In the genomic region with DNA sequence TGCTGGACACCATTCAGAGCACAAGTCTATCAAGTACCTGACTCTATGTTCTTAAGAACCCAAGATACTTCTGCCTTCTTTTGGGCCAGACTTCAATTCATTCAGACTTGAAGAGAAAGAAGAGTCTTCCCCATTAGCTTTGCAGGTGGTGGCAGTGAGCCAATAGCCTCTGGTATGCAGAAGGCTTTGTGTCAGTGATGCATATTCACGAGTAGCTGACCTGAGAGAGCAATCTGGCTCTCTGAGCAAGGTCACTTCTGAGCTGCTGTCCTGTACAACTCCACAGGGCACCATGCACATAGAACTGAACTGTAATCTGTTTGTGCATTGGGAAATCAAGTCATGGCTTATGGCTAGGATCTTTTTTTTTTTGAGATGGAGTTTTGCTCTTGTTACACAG, we compare ENCODE assay signal across 2 cellular contexts.
A peak's percentile ranks its signal among the peaks of the same experiment; 100 is the strongest.
TF ChIP-seq lines count a peak whose summit lies in the region.

No MANE protein-coding gene starts in this region.

TF ChIP-seq in Ishikawa, 13 proteins besides CTCF, POLR2A, EP300 and RAD21:
- TF ChIP-seq ZBTB7A (IDR thresholded peaks at IDR 0.05; ENCODE audit: low read depth) (no peak), NFIC (IDR thresholded peaks at IDR 0.05) (peak; percentile 30; the same call in 1 of the 2 replicates)

TF ChIP-seq in GM12878, 131 proteins besides CTCF, POLR2A, EP300 and RAD21:
- TF ChIP-seq RFX5 (IDR thresholded peaks at IDR 0.05; ENCODE audit: low read depth, low read length) (no peak), RUNX3 (IDR thresholded peaks at IDR 0.05; ENCODE audit: low read length) (no peak), CREB1 (IDR thresholded peaks at IDR 0.05; ENCODE audit: low read depth) (no peak), WRNIP1 (IDR thresholded peaks at IDR 0.05; ENCODE audit: borderline replicate concordance, low read depth, low read length) (no peak), ESRRA (IDR thresholded peaks at IDR 0.05; ENCODE audit: low read length) (no peak), SMC3 (IDR thresholded peaks at IDR 0.05; ENCODE audit: borderline replicate concordance, low read length) (no peak), JUND (IDR thresholded peaks at IDR 0.05; ENCODE audit: low read depth, low read length) (no peak), NFYA (IDR thresholded peaks at IDR 0.05; ENCODE audit: borderline replicate concordance, low read depth, low read length) (no peak), JUNB (IDR thresholded peaks at IDR 0.05) (no peak), PAX8 (IDR thresholded peaks at IDR 0.05) (no peak), MYC (IDR thresholded peaks at IDR 0.05; ENCODE audit: insufficient read depth, insufficient read length, insufficient replicate concordance, low read length, severe bottlenecking) (no peak), NRF1 (conservative IDR thresholded peaks at IDR 0.05; ENCODE audit: low read depth, low read length) (no peak), TARDBP (IDR thresholded peaks at IDR 0.05; ENCODE audit: borderline replicate concordance) (no peak), KAT2A (conservative IDR thresholded peaks at IDR 0.05; ENCODE audit: control insufficient read depth, low read depth, low read length) (no peak), EZH2 (IDR thresholded peaks at IDR 0.05; ENCODE audit: borderline replicate concordance, control insufficient read depth, low read depth, low read length) (no peak), YBX1 (IDR thresholded peaks at IDR 0.05) (no peak), HDAC6 (IDR thresholded peaks at IDR 0.05; ENCODE audit: unreplicated experiment) (no peak)
- TF ChIP-seq, protein P1, sequence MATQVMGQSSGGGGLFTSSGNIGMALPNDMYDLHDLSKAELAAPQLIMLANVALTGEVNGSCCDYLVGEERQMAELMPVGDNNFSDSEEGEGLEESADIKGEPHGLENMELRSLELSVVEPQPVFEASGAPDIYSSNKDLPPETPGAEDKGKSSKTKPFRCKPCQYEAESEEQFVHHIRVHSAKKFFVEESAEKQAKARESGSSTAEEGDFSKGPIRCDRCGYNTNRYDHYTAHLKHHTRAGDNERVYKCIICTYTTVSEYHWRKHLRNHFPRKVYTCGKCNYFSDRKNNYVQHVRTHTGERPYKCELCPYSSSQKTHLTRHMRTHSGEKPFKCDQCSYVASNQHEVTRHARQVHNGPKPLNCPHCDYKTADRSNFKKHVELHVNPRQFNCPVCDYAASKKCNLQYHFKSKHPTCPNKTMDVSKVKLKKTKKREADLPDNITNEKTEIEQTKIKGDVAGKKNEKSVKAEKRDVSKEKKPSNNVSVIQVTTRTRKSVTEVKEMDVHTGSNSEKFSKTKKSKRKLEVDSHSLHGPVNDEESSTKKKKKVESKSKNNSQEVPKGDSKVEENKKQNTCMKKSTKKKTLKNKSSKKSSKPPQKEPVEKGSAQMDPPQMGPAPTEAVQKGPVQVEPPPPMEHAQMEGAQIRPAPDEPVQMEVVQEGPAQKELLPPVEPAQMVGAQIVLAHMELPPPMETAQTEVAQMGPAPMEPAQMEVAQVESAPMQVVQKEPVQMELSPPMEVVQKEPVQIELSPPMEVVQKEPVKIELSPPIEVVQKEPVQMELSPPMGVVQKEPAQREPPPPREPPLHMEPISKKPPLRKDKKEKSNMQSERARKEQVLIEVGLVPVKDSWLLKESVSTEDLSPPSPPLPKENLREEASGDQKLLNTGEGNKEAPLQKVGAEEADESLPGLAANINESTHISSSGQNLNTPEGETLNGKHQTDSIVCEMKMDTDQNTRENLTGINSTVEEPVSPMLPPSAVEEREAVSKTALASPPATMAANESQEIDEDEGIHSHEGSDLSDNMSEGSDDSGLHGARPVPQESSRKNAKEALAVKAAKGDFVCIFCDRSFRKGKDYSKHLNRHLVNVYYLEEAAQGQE (IDR thresholded peaks at IDR 0.05; ENCODE audit: low read depth, low read length): no peak
- TF ChIP-seq, protein P2, sequence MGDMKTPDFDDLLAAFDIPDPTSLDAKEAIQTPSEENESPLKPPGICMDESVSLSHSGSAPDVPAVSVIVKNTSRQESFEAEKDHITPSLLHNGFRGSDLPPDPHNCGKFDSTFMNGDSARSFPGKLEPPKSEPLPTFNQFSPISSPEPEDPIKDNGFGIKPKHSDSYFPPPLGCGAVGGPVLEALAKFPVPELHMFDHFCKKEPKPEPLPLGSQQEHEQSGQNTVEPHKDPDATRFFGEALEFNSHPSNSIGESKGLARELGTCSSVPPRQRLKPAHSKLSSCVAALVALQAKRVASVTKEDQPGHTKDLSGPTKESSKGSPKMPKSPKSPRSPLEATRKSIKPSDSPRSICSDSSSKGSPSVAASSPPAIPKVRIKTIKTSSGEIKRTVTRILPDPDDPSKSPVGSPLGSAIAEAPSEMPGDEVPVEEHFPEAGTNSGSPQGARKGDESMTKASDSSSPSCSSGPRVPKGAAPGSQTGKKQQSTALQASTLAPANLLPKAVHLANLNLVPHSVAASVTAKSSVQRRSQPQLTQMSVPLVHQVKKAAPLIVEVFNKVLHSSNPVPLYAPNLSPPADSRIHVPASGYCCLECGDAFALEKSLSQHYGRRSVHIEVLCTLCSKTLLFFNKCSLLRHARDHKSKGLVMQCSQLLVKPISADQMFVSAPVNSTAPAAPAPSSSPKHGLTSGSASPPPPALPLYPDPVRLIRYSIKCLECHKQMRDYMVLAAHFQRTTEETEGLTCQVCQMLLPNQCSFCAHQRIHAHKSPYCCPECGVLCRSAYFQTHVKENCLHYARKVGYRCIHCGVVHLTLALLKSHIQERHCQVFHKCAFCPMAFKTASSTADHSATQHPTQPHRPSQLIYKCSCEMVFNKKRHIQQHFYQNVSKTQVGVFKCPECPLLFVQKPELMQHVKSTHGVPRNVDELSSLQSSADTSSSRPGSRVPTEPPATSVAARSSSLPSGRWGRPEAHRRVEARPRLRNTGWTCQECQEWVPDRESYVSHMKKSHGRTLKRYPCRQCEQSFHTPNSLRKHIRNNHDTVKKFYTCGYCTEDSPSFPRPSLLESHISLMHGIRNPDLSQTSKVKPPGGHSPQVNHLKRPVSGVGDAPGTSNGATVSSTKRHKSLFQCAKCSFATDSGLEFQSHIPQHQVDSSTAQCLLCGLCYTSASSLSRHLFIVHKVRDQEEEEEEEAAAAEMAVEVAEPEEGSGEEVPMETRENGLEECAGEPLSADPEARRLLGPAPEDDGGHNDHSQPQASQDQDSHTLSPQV (IDR thresholded peaks at IDR 0.05): no peak
- TF ChIP-seq, protein P3, sequence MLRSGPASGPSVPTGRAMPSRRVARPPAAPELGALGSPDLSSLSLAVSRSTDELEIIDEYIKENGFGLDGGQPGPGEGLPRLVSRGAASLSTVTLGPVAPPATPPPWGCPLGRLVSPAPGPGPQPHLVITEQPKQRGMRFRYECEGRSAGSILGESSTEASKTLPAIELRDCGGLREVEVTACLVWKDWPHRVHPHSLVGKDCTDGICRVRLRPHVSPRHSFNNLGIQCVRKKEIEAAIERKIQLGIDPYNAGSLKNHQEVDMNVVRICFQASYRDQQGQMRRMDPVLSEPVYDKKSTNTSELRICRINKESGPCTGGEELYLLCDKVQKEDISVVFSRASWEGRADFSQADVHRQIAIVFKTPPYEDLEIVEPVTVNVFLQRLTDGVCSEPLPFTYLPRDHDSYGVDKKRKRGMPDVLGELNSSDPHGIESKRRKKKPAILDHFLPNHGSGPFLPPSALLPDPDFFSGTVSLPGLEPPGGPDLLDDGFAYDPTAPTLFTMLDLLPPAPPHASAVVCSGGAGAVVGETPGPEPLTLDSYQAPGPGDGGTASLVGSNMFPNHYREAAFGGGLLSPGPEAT (IDR thresholded peaks at IDR 0.05; ENCODE audit: low read depth): no peak
